ENCODE assay signal across 1 cellular context in genomic region chr16:84647830-84648594, GRCh38.
TF ChIP-seq lines count a peak whose summit lies in the region.

TSS of gene KLHL36 (plus strand) at chr16:84648511. CDS start at chr16:84650868, 2,357 bp downstream.

TF ChIP-seq in HepG2, 621 proteins besides CTCF, POLR2A, EP300 and RAD21 (continued from another document and continues in another):
- TF ChIP-seq ZNF678 (CRISPR knock-in tag; IDR thresholded peaks at IDR 0.05): peak; percentile 87; the same call in 1 of the 2 replicates
- peak; percentile 37; the same call in 1 of the 2 replicates for TF ChIP-seq HDAC1 (CRISPR knock-in tag; IDR thresholded peaks at IDR 0.05)
- peak; percentile 62; the same call in 1 of the 2 replicates for TF ChIP-seq ZSCAN21 (CRISPR knock-in tag; IDR thresholded peaks at IDR 0.05; ENCODE audit: borderline replicate concordance)
- no peak for TF ChIP-seq KDM5A (IDR thresholded peaks at IDR 0.05; ENCODE audit: borderline replicate concordance, low read length)
- 0 out of 2 replicates have a peak, but pooled peaks have one; percentile 66 for TF ChIP-seq ZNF570 (CRISPR knock-in tag; IDR thresholded peaks at IDR 0.05; ENCODE audit: borderline replicate concordance)
- 0 out of 2 replicates have a peak, but pooled peaks have one; percentile 41 for TF ChIP-seq ZNF562 (CRISPR knock-in tag; IDR thresholded peaks at IDR 0.05; ENCODE audit: borderline replicate concordance)
- TF ChIP-seq TCF12 (IDR thresholded peaks at IDR 0.05): no peak
- TF ChIP-seq TCF12 (CRISPR knock-in tag; IDR thresholded peaks at IDR 0.05): no peak
- no peak for TF ChIP-seq REPIN1 (CRISPR knock-in tag; IDR thresholded peaks at IDR 0.05; ENCODE audit: borderline replicate concordance, low read depth)
- no peak for TF ChIP-seq CBX2 (IDR thresholded peaks at IDR 0.05; ENCODE audit: low read depth, low read length)
- TF ChIP-seq CBX2 (CRISPR knock-in tag; IDR thresholded peaks at IDR 0.05; ENCODE audit: low read depth): 0 out of 2 replicates have a peak, but pooled peaks have one; percentile 75
- no peak for TF ChIP-seq TCF7L2 (IDR thresholded peaks at IDR 0.05; ENCODE audit: low read depth, low read length)
- TF ChIP-seq RCOR2 (CRISPR knock-in tag; IDR thresholded peaks at IDR 0.05): peak; percentile 49; the same call in 1 of the 2 replicates
- TF ChIP-seq RXRB (CRISPR knock-in tag; IDR thresholded peaks at IDR 0.05; ENCODE audit: borderline replicate concordance): no peak; the same call in 1 of the 2 replicates
- 0 out of 2 replicates have a peak, but pooled peaks have one; percentile 27 for TF ChIP-seq ZNF20 (CRISPR knock-in tag; IDR thresholded peaks at IDR 0.05)
- TF ChIP-seq, protein P1, sequence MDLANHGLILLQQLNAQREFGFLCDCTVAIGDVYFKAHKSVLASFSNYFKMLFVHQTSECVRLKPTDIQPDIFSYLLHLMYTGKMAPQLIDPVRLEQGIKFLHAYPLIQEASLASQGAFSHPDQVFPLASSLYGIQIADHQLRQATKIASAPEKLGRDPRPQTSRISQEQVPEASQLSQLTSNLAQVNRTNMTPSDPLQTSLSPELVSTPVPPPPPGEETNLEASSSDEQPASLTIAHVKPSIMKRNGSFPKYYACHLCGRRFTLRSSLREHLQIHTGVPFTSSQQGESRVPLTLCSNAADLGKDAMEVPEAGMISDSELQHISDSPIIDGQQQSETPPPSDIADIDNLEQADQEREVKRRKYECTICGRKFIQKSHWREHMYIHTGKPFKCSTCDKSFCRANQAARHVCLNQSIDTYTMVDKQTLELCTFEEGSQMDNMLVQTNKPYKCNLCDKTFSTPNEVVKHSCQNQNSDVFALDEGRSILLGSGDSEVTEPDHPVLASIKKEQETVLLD (CRISPR knock-in tag; IDR thresholded peaks at IDR 0.05; ENCODE audit: low read depth): 0 out of 2 replicates have a peak, but pooled peaks have one; percentile 19
- TF ChIP-seq ZNF383 (CRISPR knock-in tag; IDR thresholded peaks at IDR 0.05; ENCODE audit: borderline replicate concordance): peak; percentile 54; the same call in 1 of the 2 replicates
- 0 out of 2 replicates have a peak, but pooled peaks have one; percentile 37 for TF ChIP-seq ISL2 (CRISPR knock-in tag; IDR thresholded peaks at IDR 0.05)
- TF ChIP-seq RFXANK (CRISPR knock-in tag; IDR thresholded peaks at IDR 0.05): no peak
- 0 out of 2 replicates have a peak, but pooled peaks have one; percentile 42 for TF ChIP-seq ZNF839 (CRISPR knock-in tag; IDR thresholded peaks at IDR 0.05; ENCODE audit: borderline replicate concordance)
- TF ChIP-seq MEIS1 (CRISPR knock-in tag; IDR thresholded peaks at IDR 0.05; ENCODE audit: borderline replicate concordance): peak; percentile 90; the same call in 1 of the 2 replicates
- TF ChIP-seq ZNF556 (CRISPR knock-in tag; IDR thresholded peaks at IDR 0.05; ENCODE audit: borderline replicate concordance): peak; percentile 65; the same call in 1 of the 2 replicates
- no peak for TF ChIP-seq NR2F6 (IDR thresholded peaks at IDR 0.05)
- TF ChIP-seq NR2F6 (CRISPR knock-in tag; IDR thresholded peaks at IDR 0.05): peak; percentile 19; the same call in 1 of the 2 replicates
- TF ChIP-seq ZNF441 (CRISPR knock-in tag; IDR thresholded peaks at IDR 0.05; ENCODE audit: borderline replicate concordance): no peak
- peak; percentile 59; the same call in 1 of the 2 replicates for TF ChIP-seq ZNF224 (CRISPR knock-in tag; IDR thresholded peaks at IDR 0.05)
- TF ChIP-seq, protein P2, sequence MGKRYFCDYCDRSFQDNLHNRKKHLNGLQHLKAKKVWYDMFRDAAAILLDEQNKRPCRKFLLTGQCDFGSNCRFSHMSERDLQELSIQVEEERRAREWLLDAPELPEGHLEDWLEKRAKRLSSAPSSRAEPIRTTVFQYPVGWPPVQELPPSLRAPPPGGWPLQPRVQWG (CRISPR knock-in tag; IDR thresholded peaks at IDR 0.05; ENCODE audit: borderline replicate concordance, low read depth): no peak
- TF ChIP-seq TRAFD1 (CRISPR knock-in tag; IDR thresholded peaks at IDR 0.05; ENCODE audit: borderline replicate concordance): peak; percentile 41; the same call in 1 of the 2 replicates
- TF ChIP-seq CAMTA2 (CRISPR knock-in tag; IDR thresholded peaks at IDR 0.05; ENCODE audit: borderline replicate concordance): 0 out of 2 replicates have a peak, but pooled peaks have one; percentile 65
- no peak for TF ChIP-seq ZUFSP (CRISPR knock-in tag; IDR thresholded peaks at IDR 0.05; ENCODE audit: borderline replicate concordance)
- TF ChIP-seq ZBTB7B (CRISPR knock-in tag; IDR thresholded peaks at IDR 0.05): peak; percentile 72; the same call in 1 of the 2 replicates
- 0 out of 2 replicates have a peak, but pooled peaks have one; percentile 44 for TF ChIP-seq CERS6 (CRISPR knock-in tag; IDR thresholded peaks at IDR 0.05)
- TF ChIP-seq, protein P3, sequence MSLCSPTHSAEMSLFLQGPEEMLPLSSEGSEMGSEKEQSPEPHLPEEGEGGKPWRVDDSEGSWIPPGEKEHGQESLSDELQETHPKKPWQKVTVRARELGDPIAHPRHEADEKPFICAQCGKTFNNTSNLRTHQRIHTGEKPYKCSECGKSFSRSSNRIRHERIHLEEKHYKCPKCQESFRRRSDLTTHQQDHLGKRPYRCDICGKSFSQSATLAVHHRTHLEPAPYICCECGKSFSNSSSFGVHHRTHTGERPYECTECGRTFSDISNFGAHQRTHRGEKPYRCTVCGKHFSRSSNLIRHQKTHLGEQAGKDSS (CRISPR knock-in tag; IDR thresholded peaks at IDR 0.05; ENCODE audit: borderline replicate concordance, low read depth): 0 out of 2 replicates have a peak, but pooled peaks have one; percentile 60
- peak; percentile 61; the same call in 1 of the 2 replicates for TF ChIP-seq CSRNP1 (CRISPR knock-in tag; IDR thresholded peaks at IDR 0.05)
- TF ChIP-seq, protein P4, sequence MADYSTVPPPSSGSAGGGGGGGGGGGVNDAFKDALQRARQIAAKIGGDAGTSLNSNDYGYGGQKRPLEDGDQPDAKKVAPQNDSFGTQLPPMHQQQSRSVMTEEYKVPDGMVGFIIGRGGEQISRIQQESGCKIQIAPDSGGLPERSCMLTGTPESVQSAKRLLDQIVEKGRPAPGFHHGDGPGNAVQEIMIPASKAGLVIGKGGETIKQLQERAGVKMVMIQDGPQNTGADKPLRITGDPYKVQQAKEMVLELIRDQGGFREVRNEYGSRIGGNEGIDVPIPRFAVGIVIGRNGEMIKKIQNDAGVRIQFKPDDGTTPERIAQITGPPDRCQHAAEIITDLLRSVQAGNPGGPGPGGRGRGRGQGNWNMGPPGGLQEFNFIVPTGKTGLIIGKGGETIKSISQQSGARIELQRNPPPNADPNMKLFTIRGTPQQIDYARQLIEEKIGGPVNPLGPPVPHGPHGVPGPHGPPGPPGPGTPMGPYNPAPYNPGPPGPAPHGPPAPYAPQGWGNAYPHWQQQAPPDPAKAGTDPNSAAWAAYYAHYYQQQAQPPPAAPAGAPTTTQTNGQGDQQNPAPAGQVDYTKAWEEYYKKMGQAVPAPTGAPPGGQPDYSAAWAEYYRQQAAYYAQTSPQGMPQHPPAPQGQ (CRISPR knock-in tag; IDR thresholded peaks at IDR 0.05; ENCODE audit: borderline replicate concordance): no peak
- no peak for TF ChIP-seq RFXAP (CRISPR knock-in tag; IDR thresholded peaks at IDR 0.05; ENCODE audit: borderline replicate concordance)
- TF ChIP-seq HOXD1 (CRISPR knock-in tag; IDR thresholded peaks at IDR 0.05): peak; percentile 87
- peak; percentile 62 for TF ChIP-seq MYC (CRISPR knock-in tag; IDR thresholded peaks at IDR 0.05; ENCODE audit: borderline replicate concordance)
- TF ChIP-seq ZNF205 (CRISPR knock-in tag; IDR thresholded peaks at IDR 0.05): 0 out of 2 replicates have a peak, but pooled peaks have one; percentile 38
- TF ChIP-seq ZNF274 (CRISPR knock-in tag; IDR thresholded peaks at IDR 0.05): peak; percentile 87
- peak; percentile 73 for TF ChIP-seq BORCS8-MEF2B (CRISPR knock-in tag; IDR thresholded peaks at IDR 0.05)
- TF ChIP-seq MIER3 (CRISPR knock-in tag; IDR thresholded peaks at IDR 0.05; ENCODE audit: borderline replicate concordance): 0 out of 2 replicates have a peak, but pooled peaks have one; percentile 14
- TF ChIP-seq ZSCAN22 (CRISPR knock-in tag; IDR thresholded peaks at IDR 0.05): peak; percentile 95
- TF ChIP-seq ONECUT2 (CRISPR knock-in tag; IDR thresholded peaks at IDR 0.05): no peak
- TF ChIP-seq HNF1B (CRISPR knock-in tag; IDR thresholded peaks at IDR 0.05): peak; percentile 53; the same call in 1 of the 2 replicates
- TF ChIP-seq ZNF333 (CRISPR knock-in tag; IDR thresholded peaks at IDR 0.05; ENCODE audit: borderline replicate concordance): peak; percentile 52; the same call in 1 of the 2 replicates
- TF ChIP-seq, protein P5, sequence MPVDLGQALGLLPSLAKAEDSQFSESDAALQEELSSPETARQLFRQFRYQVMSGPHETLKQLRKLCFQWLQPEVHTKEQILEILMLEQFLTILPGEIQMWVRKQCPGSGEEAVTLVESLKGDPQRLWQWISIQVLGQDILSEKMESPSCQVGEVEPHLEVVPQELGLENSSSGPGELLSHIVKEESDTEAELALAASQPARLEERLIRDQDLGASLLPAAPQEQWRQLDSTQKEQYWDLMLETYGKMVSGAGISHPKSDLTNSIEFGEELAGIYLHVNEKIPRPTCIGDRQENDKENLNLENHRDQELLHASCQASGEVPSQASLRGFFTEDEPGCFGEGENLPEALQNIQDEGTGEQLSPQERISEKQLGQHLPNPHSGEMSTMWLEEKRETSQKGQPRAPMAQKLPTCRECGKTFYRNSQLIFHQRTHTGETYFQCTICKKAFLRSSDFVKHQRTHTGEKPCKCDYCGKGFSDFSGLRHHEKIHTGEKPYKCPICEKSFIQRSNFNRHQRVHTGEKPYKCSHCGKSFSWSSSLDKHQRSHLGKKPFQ (CRISPR knock-in tag; IDR thresholded peaks at IDR 0.05; ENCODE audit: insufficient replicate concordance): peak; percentile 72
- no peak for TF ChIP-seq CCAR2 (optimal IDR thresholded peaks at IDR 0.05; ENCODE audit: low read depth, low read length)
- peak; percentile 47; the same call in 1 of the 2 replicates for TF ChIP-seq YEATS2 (CRISPR knock-in tag; IDR thresholded peaks at IDR 0.05; ENCODE audit: borderline replicate concordance)
- no peak for TF ChIP-seq ZBTB20 (CRISPR knock-in tag; IDR thresholded peaks at IDR 0.05; ENCODE audit: borderline replicate concordance, low read depth)
- no peak for TF ChIP-seq NONO (IDR thresholded peaks at IDR 0.05)
- TF ChIP-seq NONO (CRISPR knock-in tag; conservative IDR thresholded peaks at IDR 0.05): peak; percentile 55; the same call in 1 of the 2 replicates
- TF ChIP-seq ZNF644 (CRISPR knock-in tag; IDR thresholded peaks at IDR 0.05; ENCODE audit: low read depth): no peak
